9 cellular contexts compared by ENCODE assay signal in the genomic region with DNA sequence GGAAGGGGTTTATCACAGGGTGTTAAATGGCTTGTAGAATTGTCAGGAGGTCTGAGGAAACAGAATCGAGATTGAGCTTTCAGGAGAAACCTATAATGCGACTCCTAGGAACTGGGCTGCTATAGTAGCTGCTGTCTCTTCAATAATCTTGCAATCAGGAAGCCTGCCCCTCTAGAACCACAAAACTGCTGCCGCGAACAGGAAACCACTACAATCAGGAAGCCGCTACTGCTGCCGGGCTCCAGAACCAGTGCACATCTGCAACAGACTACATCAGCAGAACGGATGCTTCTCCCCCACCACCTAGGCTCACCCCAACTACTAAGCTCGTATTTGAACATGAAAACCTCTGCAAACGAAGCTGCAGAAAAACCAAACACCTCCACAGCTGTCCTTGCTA. TPM values are rescaled to one million over a fixed set of nuclear protein-coding genes. Genes with fewer than 3 reads are reported as not detected.
DNase-seq lines count a peak whose midpoint lies in the region; ATAC-seq and TF ChIP-seq lines count a peak whose summit lies in the region.
"Had no signal": no experiment of that assay in that cellular context is flagged by ENCODE, and none has a peak within 500 bp of the region (broad histone marks: within the 10 kb centered on the region; RNA-seq: fewer than 3 reads in every experiment).

No MANE protein-coding gene starts in this region.

- in situ Hi-C loops in KBM-7 (cut with MboI; ENCODE audit: low pct_unique_long_range_greater_than_20kb, low sequenced_read_pairs) = no loop called here

- no peaks in the 10 kb centered on the region for H3K27me3 Mint-ChIP-seq in activated CD8-positive, alpha-beta T cell treated with anti-CD3 and anti-CD28 coated beads, Interleukin-2, amount 10 ng/mL, durations not matched to agents 7 days and 5 days (ENCODE audit: low read depth)
- no peaks in the 10 kb centered on the region for H3K27me3 Mint-ChIP-seq in MCF 10A (ENCODE audit: insufficient read depth, unreplicated experiment)

- ATAC-seq in activated CD8-positive, alpha-beta T cell treated with anti-CD3 and anti-CD28 coated beads, Interleukin-2, amount 10 ng/mL, durations not matched to agents 7 days and 5 days = peak; percentile 87
- ATAC-seq in left lobe of liver = peak; percentile 42
- ATAC-seq in HG03342 (IDR thresholded peaks at IDR 0.05; ENCODE audit: unreplicated experiment) = no peak

- H3K27me3 ChIP-seq in testis = no peaks in the 10 kb centered on the region

- H3K4me3 Mint-ChIP-seq in activated CD8-positive, alpha-beta T cell treated with anti-CD3 and anti-CD28 coated beads, Interleukin-2, amount 10 ng/mL, durations not matched to agents 7 days and 5 days = no peak overlapping the region
- H3K4me3 Mint-ChIP-seq in MCF 10A (ENCODE audit: unreplicated experiment) = no peak overlapping the region
- H3K4me3 Mint-ChIP-seq: dendritic cell treated with granulocyte-macrophage colony-stimulating factor and Interleukin-4, amounts not matched to agents 40 ng/mL and 50 ng/mL, for 4 days had no signal

- no peak overlapping the region for H3K27ac Mint-ChIP-seq in activated CD8-positive, alpha-beta T cell treated with anti-CD3 and anti-CD28 coated beads, Interleukin-2, amount 10 ng/mL, durations not matched to agents 7 days and 5 days
- H3K27ac Mint-ChIP-seq in MCF 10A (ENCODE audit: low read depth, unreplicated experiment) = no peak overlapping the region
- H3K27ac Mint-ChIP-seq: dendritic cell treated with granulocyte-macrophage colony-stimulating factor and Interleukin-4, amounts not matched to agents 40 ng/mL and 50 ng/mL, for 4 days had no signal

- TF ChIP-seq POLR2A in testis (IDR thresholded peaks at IDR 0.05) = no peak

- peaks cover 3% of the 10 kb centered on the region for H3K9me3 Mint-ChIP-seq in activated CD8-positive, alpha-beta T cell treated with anti-CD3 and anti-CD28 coated beads, Interleukin-2, amount 10 ng/mL, durations not matched to agents 7 days and 5 days (ENCODE audit: insufficient read depth)
- H3K9me3 Mint-ChIP-seq in MCF 10A (ENCODE audit: unreplicated experiment) = no peaks in the 10 kb centered on the region
- H3K9me3 Mint-ChIP-seq: dendritic cell treated with granulocyte-macrophage colony-stimulating factor and Interleukin-4, amounts not matched to agents 40 ng/mL and 50 ng/mL, for 4 days had no signal

- DNase-seq in GM19238 (ENCODE audit: insufficient read length, low spot score) (peak; percentile 26), KBM-7 (peak; percentile 87), left lobe of liver (ENCODE audit: low spot score) (peak; percentile 52), testis (peak; percentile 27), HuH-7 (ENCODE audit: low spot score) (no peak), MCF 10A (ENCODE audit: unreplicated experiment) (no peak)
- DNase-seq in activated CD8-positive, alpha-beta T cell treated with anti-CD3 and anti-CD28 coated beads, Interleukin-2, amount 10 ng/mL, durations not matched to agents 7 days and 5 days = peak; percentile 95

- peaks cover 23% of the 10 kb centered on the region for H3K36me3 Mint-ChIP-seq in activated CD8-positive, alpha-beta T cell treated with anti-CD3 and anti-CD28 coated beads, Interleukin-2, amount 10 ng/mL, durations not matched to agents 7 days and 5 days (ENCODE audit: low read depth)
- H3K36me3 Mint-ChIP-seq in MCF 10A (ENCODE audit: insufficient read depth, unreplicated experiment) = peaks cover 5% of the 10 kb centered on the region

- POLR2A ChIA-PET in activated CD8-positive, alpha-beta T cell treated with anti-CD3 and anti-CD28 coated beads, Interleukin-2, amount 10 ng/mL, durations not matched to agents 7 days and 5 days (lab: Charles Lee) = interaction anchor here (0.8 to 3.8 kb wide), 7 partner anchors 10 to 208 kb away, joined by 3 to 28 read pairs (median 10); partner anchors contain the start of gene TNFSF8
- POLR2A ChIA-PET in MCF 10A (lab: Yijun Ruan, JAX) = interaction anchor here (2.5 kb wide), 1 partner anchor 9 kb away, joined by 7 read pairs; no protein-coding TSS in a partner anchor

- no peak for TF ChIP-seq CTCF in testis (IDR thresholded peaks at IDR 0.05)
- TF ChIP-seq CTCF in MCF 10A (IDR thresholded peaks at IDR 0.05; ENCODE audit: unreplicated experiment) = no peak

- CTCF ChIA-PET in activated CD8-positive, alpha-beta T cell treated with anti-CD3 and anti-CD28 coated beads, Interleukin-2, amount 10 ng/mL, durations not matched to agents 7 days and 5 days (lab: Charles Lee) = interaction anchor here (0.6 to 14.2 kb wide), 19 partner anchors 8 to 493 kb away, joined by 3 to 304 read pairs (median 4); partner anchors contain the start of genes TEX48 and TNFSF8
- CTCF ChIA-PET in MCF 10A (lab: Yijun Ruan, JAX) = interaction anchor here (0.6 to 3.5 kb wide), 6 partner anchors 8 to 681 kb away, joined by 4 to 20 read pairs (median 4); no protein-coding TSS in a partner anchor

- BruUV-seq in MCF 10A (replicated peaks; lab: Mats Ljungman, UMichigan) = no TSS peak

- H3K9me3 ChIP-seq in testis = no peaks in the 10 kb centered on the region

- no peaks in the 10 kb centered on the region for H3K4me1 ChIP-seq in testis

- H3K36me3 ChIP-seq in testis (ENCODE audit: low read depth, missing control alignments) = no peaks in the 10 kb centered on the region

- intact Hi-C loops in testis (cut with DNase I; ENCODE audit: low total_unique reads) = no loop called here
- intact Hi-C loops in MCF 10A (cut with micrococcal nuclease) = no loop called here

- no peak overlapping the region for H3K4me3 ChIP-seq in testis

- WGBS in testis, 2 donors = 69 to 78% methylated on average over 9 of the region's 9 CpGs

- no peak overlapping the region for H3K27ac ChIP-seq in testis

- H3K4me1 Mint-ChIP-seq in activated CD8-positive, alpha-beta T cell treated with anti-CD3 and anti-CD28 coated beads, Interleukin-2, amount 10 ng/mL, durations not matched to agents 7 days and 5 days (ENCODE audit: low read depth) = peaks cover 28% of the 10 kb centered on the region
- H3K4me1 Mint-ChIP-seq in MCF 10A (ENCODE audit: insufficient read depth, unreplicated experiment) = peaks cover 38% of the 10 kb centered on the region

RNA-seq across cellular contexts. Expression of gene TNFSF8, which starts 31.6 kb away (rescaled TPM):
- total RNA-seq in activated CD8-positive, alpha-beta T cell treated with anti-CD3 and anti-CD28 coated beads, Interleukin-2, amount 10 ng/mL, durations not matched to agents 7 days and 5 days = 10 to 100 TPM; 52.6 to 55.3 TPM
- total RNA-seq in left lobe of liver = 0.33 TPM
- total RNA-seq in testis = 1 to 10 TPM in 1 of 2 donors, under 1 TPM in 1; 0.63 to 1.1 TPM
- polyA plus RNA-seq in testis (ENCODE audit: insufficient read depth, low read depth, low replicate concordance) = 1.3 TPM
- not detected in 2 replicates for total RNA-seq in MCF 10A (2022)

Comparison
In these comparisons a context has a peak if more than half of its experiments do, and no peak if none do; other contexts are left out.
1. DNase-seq: peak in GM19238 (single experiment), KBM-7 (single experiment), activated CD8-positive, alpha-beta T cell treated with anti-CD3 and anti-CD28 coated beads, Interleukin-2, amount 10 ng/mL, durations not matched to agents 7 days and 5 days (single experiment), left lobe of liver (single experiment) and testis (single experiment); none in HuH-7 (single experiment) and MCF 10A (single experiment).
2. RNA of gene TNFSF8, which starts 31.6 kb away (total RNA-seq): 52.6 to 55.3 TPM in activated CD8-positive, alpha-beta T cell treated with anti-CD3 and anti-CD28 coated beads, Interleukin-2, amount 10 ng/mL, durations not matched to agents 7 days and 5 days; 0.63 to 1.1 TPM in testis, 0.33 TPM in left lobe of liver (single experiment) and not detected in MCF 10A; every median in the first group is over 10 times any median in the second.